ENCODE assay signal across 7 cellular contexts in genomic region chr10:17026686-17027485, GRCh38.
DNase-seq lines count a peak whose midpoint lies in the region; ATAC-seq and TF ChIP-seq lines count a peak whose summit lies in the region.

No MANE protein-coding gene starts in this region.

- H3K27me3 ChIP-seq in MG63 (no peaks in the 10 kb centered on the region), Caco-2 (replicated peaks; ENCODE audit: control insufficient read depth, insufficient read depth, low read length) (no peaks in the 10 kb centered on the region)

- no peak overlapping the region for H3K4me3 ChIP-seq in MG63
- no peak overlapping the region for H3K4me3 ChIP-seq in Caco-2 (ENCODE audit: low read depth, low read length)

- no peaks in the 10 kb centered on the region for H3K36me3 ChIP-seq in MG63
- no peaks in the 10 kb centered on the region for H3K36me3 ChIP-seq in Caco-2 (ENCODE audit: control insufficient read depth, insufficient read depth, low read length)

- no peaks in the 10 kb centered on the region for H3K4me1 ChIP-seq in Caco-2

- H3K9me3 Mint-ChIP-seq in neural crest cell: no peaks in the 10 kb centered on the region
- no peaks in the 10 kb centered on the region for H3K9me3 Mint-ChIP-seq in Caco-2 (ENCODE audit: unreplicated experiment)

- BruUV-seq in Caco-2 (replicated peaks; lab: Mats Ljungman, UMichigan): no TSS peak

- TF ChIP-seq CTCF in neural crest cell (conservative IDR thresholded peaks at IDR 0.05) (no peak), Caco-2 (IDR thresholded peaks at IDR 0.05; ENCODE audit: insufficient read depth in 1 of 2, low read depth in 1 of 2, low read length in 1 of 2, severe bottlenecking in 1 of 2, unreplicated experiment in 1 of 2) (no peak)

- H3K4me1 Mint-ChIP-seq in neural crest cell: peaks cover 75% of the 10 kb centered on the region
- H3K4me1 Mint-ChIP-seq in Caco-2 (ENCODE audit: low read depth, unreplicated experiment): no peaks in the 10 kb centered on the region

- no peak overlapping the region for H3K27ac Mint-ChIP-seq in neural crest cell (ENCODE audit: unreplicated experiment)
- no peak overlapping the region for H3K27ac Mint-ChIP-seq in Caco-2 (ENCODE audit: unreplicated experiment)

- H3K36me3 Mint-ChIP-seq in neural crest cell (ENCODE audit: low read depth) (no peaks in the 10 kb centered on the region), Caco-2 (ENCODE audit: insufficient read depth, unreplicated experiment) (no peaks in the 10 kb centered on the region)

- CTCF ChIA-PET in Caco-2 (lab: Charles Lee): no interaction called here

- ATAC-seq in GM21447 (IDR thresholded peaks at IDR 0.05; ENCODE audit: unreplicated experiment): peak; percentile 41

- peak overlapping the region; percentile 28 for H3K4me3 Mint-ChIP-seq in neural crest cell
- H3K4me3 Mint-ChIP-seq in Caco-2 (ENCODE audit: unreplicated experiment): no peak overlapping the region

- intact Hi-C loops in Caco-2 (cut with micrococcal nuclease; ENCODE audit: unreplicated experiment): no loop called here

- H3K9me3 ChIP-seq in MG63 (no peaks in the 10 kb centered on the region), Caco-2 (no peaks in the 10 kb centered on the region)

- DNase-seq in MG63 (peak; percentile 66), neural crest cell (ENCODE audit: low read depth, low spot score) (no peak), Caco-2 (no peak), NCI-H82 (lab: John Stamatoyannopoulos, UW) (no peak), DMS 273 (lab: John Stamatoyannopoulos, UW; ENCODE audit: unreplicated experiment) (no peak)
- DNase-seq in activated effector memory CD4-positive, alpha-beta T cell treated with anti-CD3 and anti-CD28 coated beads, Interleukin-2, amount 50 U/mL, for 16 hours: peak; percentile 89

- POLR2A ChIA-PET in Caco-2 (lab: Charles Lee): no interaction called here

- H3K27me3 Mint-ChIP-seq in neural crest cell (ENCODE audit: low read depth) (no peaks in the 10 kb centered on the region), Caco-2 (ENCODE audit: insufficient read depth, unreplicated experiment) (no peaks in the 10 kb centered on the region)

Comparison
In these comparisons a context has a peak if more than half of its experiments do, and no peak if none do; other contexts are left out.
1. DNase-seq: peak in MG63 (single experiment) and activated effector memory CD4-positive, alpha-beta T cell treated with anti-CD3 and anti-CD28 coated beads, Interleukin-2, amount 50 U/mL, for 16 hours (single experiment); none in neural crest cell (single experiment), Caco-2 (0 of 2), NCI-H82 (single experiment) and DMS 273 (single experiment).